ENCODE assay signal across 1 cellular context in the genomic region with DNA sequence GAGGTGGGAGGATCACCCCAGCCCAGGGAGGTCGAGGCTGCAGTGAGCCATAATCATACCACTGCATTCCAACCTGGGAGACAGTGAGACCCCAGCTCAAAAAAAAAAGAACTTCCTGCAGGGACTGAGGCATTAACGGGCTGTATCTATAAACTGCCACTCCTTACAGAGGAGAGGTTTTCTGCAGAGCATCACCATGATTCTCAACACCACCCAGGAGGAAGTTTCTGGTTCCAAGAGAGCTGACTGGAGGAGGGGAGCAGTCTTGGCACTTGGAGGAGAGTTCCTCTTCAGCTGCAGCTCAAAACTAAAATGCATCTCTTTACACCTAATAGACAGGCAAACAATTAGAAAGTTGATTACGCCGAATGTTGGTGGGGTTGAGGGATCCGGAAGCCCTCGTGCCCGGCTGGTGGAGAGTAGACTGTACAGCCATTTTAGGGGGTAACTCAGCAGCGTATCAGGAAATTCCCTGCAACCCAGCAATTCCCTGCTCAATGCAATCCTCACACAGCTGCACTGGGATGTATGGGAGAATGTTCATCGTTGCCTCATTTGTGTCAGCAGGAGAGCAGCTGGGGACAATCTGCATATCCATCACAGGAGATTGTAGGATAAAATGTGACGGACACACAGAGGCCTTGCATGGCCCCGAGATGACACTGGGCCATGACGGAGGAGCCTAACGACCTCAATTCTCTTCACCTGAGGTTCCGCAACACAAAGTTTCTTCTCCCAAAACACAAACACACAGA.
TF ChIP-seq lines count a peak whose summit lies in the region.

No MANE protein-coding gene starts in this region.

TF ChIP-seq in IMR-90, 13 proteins besides CTCF, POLR2A, EP300 and RAD21:
- no peak for TF ChIP-seq CEBPB (IDR thresholded peaks at IDR 0.05; ENCODE audit: low read depth, low read length)
- TF ChIP-seq MAFK (IDR thresholded peaks at IDR 0.05; ENCODE audit: low read depth, low read length): no peak
- no peak for TF ChIP-seq RCOR1 (IDR thresholded peaks at IDR 0.05; ENCODE audit: insufficient replicate concordance, low read length)
